Comparison of ENCODE assay signal across 8 cellular contexts in the genomic region with DNA sequence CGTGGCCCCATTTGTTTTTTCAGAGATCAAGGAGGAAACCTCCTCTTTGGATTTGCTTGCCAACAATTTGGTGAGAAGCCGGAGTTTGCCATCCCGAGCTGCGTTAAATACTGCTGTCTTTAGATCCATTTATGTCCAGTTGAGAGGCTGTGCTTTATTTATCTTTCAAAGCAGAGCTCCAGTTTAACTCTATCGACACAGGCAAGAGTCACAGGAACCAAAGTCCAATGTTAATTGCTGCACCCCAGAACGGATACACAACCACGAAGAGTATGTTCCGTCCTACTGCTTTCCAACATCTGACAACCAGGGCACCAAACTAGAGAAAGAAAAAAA. TPM values are rescaled to one million over a fixed set of nuclear protein-coding genes. Genes with fewer than 3 reads are reported as not detected.
A peak's percentile ranks its signal among the peaks of the same experiment; 100 is the strongest.
DNase-seq lines count a peak whose midpoint lies in the region; ATAC-seq and TF ChIP-seq lines count a peak whose summit lies in the region.

No MANE protein-coding gene starts in this region.

- TF ChIP-seq CTCF in foreskin fibroblast (IDR thresholded peaks at IDR 0.05; ENCODE audit: low read depth, low read length) (no peak), gastrocnemius medialis (IDR thresholded peaks at IDR 0.05 in 4 of 5, conservative IDR thresholded peaks at IDR 0.05 in 1 of 5) (no peak)

- in situ Hi-C loops in gastrocnemius medialis (cut with MboI; ENCODE audit: low sequenced_read_pairs in 4 of 4) = loop anchor here in 2 of 4 donors (10.0 kb wide), 1 partner anchor 169 kb away; no protein-coding TSS in a partner anchor

- peaks cover 45% of the 10 kb centered on the region for H3K4me1 Mint-ChIP-seq in T-helper 1 cell treated with Interleukin-12 subunit alpha and Interleukin-12 subunit beta and Interleukin-4 antibody, amounts not matched to agents 30 μg/mL and 1 μg/mL, for 36 hours (ENCODE audit: low read depth)

- ATAC-seq in gastrocnemius medialis = no peak
- ATAC-seq in HG02759 (IDR thresholded peaks at IDR 0.05; ENCODE audit: unreplicated experiment) = no peak

- H3K4me1 ChIP-seq in gastrocnemius medialis = peaks cover 31 to 35% of the 10 kb centered on the region in 2 donors

- peaks cover 3% of the 10 kb centered on the region for H3K36me3 ChIP-seq in H7 (replicated peaks; ENCODE audit: control insufficient read depth, insufficient read depth, low read length)
- peaks cover 0 to 6% of the 10 kb centered on the region in 2 donors for H3K36me3 ChIP-seq in gastrocnemius medialis

- peak overlapping the region; percentile 96 to 99 (median 98) for H3K27ac ChIP-seq in gastrocnemius medialis

- DNase-seq in H7 = no peak
- no peak for DNase-seq in foreskin fibroblast
- DNase-seq in gastrocnemius medialis = no peak
- no peak for DNase-seq in stimulated activated CD4-positive, alpha-beta T cell treated with anti-CD3 and anti-CD28 coated beads, Interleukin-4, amount 100 ng/mL, for 24 hours
- no peak for DNase-seq in NCI-H524 (lab: John Stamatoyannopoulos, UW)
- DNase-seq in MV-4-11 (lab: John Stamatoyannopoulos, UW) = no peak

- H3K4me3 Mint-ChIP-seq in T-helper 1 cell treated with Interleukin-12 subunit alpha and Interleukin-12 subunit beta and Interleukin-4 antibody, amounts not matched to agents 30 μg/mL and 1 μg/mL, for 36 hours = peak overlapping the region; percentile 99

- H3K36me3 Mint-ChIP-seq in T-helper 1 cell treated with Interleukin-12 subunit alpha and Interleukin-12 subunit beta and Interleukin-4 antibody, amounts not matched to agents 30 μg/mL and 1 μg/mL, for 36 hours (ENCODE audit: low read depth) = peaks cover 51% of the 10 kb centered on the region

- H3K9me3 Mint-ChIP-seq in T-helper 1 cell treated with Interleukin-12 subunit alpha and Interleukin-12 subunit beta and Interleukin-4 antibody, amounts not matched to agents 30 μg/mL and 1 μg/mL, for 36 hours = peaks cover 7% of the 10 kb centered on the region

- H3K9me3 ChIP-seq in gastrocnemius medialis = no peaks in the 10 kb centered on the region

- TF ChIP-seq POLR2A in gastrocnemius medialis (IDR thresholded peaks at IDR 0.05) = no peak

- intact Hi-C loops in gastrocnemius medialis (cut with DNase I; ENCODE audit: low total_unique reads) = loop anchor here (2.0 to 5.0 kb wide), 3 partner anchors 83 to 299 kb away; a partner anchor contains a TSS

- H3K27me3 ChIP-seq in H7 (ENCODE audit: control insufficient read depth, insufficient read depth, low read length) (no peaks in the 10 kb centered on the region), gastrocnemius medialis (no peaks in the 10 kb centered on the region)

- no peaks in the 10 kb centered on the region for H3K27me3 Mint-ChIP-seq in T-helper 1 cell treated with Interleukin-12 subunit alpha and Interleukin-12 subunit beta and Interleukin-4 antibody, amounts not matched to agents 30 μg/mL and 1 μg/mL, for 36 hours (ENCODE audit: low read depth)

- peak overlapping the region; percentile 55 for H3K4me3 ChIP-seq in H7 (ENCODE audit: insufficient read depth, low read depth, low read length)
- H3K4me3 ChIP-seq in foreskin fibroblast (ENCODE audit: low read depth in 1 of 2, low read length in 2 of 2) = peak overlapping the region; percentile 72 to 78
- peak overlapping the region; percentile 85 to 96 (median 88) for H3K4me3 ChIP-seq in gastrocnemius medialis

- H3K27ac Mint-ChIP-seq in T-helper 1 cell treated with Interleukin-12 subunit alpha and Interleukin-12 subunit beta and Interleukin-4 antibody, amounts not matched to agents 30 μg/mL and 1 μg/mL, for 36 hours = peak overlapping the region; percentile 100

RNA-seq across cellular contexts. Expression of a gene that starts 1.2 kb away (rescaled TPM):
- 8.7 and 11.0 TPM in 2 replicates for total RNA-seq in H7 (2014; rRNA removed; shearing (Covaris generic))
- 10 to 100 TPM; 18.9 to 39.4 (median 33.7) TPM for total RNA-seq in gastrocnemius medialis

RNA-seq across cellular contexts. Expression of a gene that starts 58.9 kb away (rescaled TPM):
- total RNA-seq in H7 (2014; rRNA removed; shearing (Covaris generic)) = not detected in 2 replicates
- total RNA-seq in gastrocnemius medialis = 1 to 10 TPM in 1 of 4 donors, under 1 TPM in 3; 0.59 to 1.3 (median 0.78) TPM
